18 cellular contexts compared by ENCODE assay signal in genomic region chr1:3729594-3730555, GRCh38. TPM values are rescaled to one million over a fixed set of nuclear protein-coding genes. Genes with fewer than 3 reads are reported as not detected.
DNase-seq lines count a peak whose midpoint lies in the region; ATAC-seq, FAIRE-seq and TF ChIP-seq lines count a peak whose summit lies in the region.
"Had no signal": no experiment of that assay in that cellular context is flagged by ENCODE, and none has a peak within 500 bp of the region (broad histone marks: within the 10 kb centered on the region; RNA-seq: fewer than 3 reads in every experiment).

No MANE protein-coding gene starts in this region.

- in situ Hi-C loops in GM12878 (cut with MboI): no loop called here

- H3K27ac Mint-ChIP-seq in progenitor cell of endocrine pancreas: no peak overlapping the region
- H3K27ac Mint-ChIP-seq: CD4-positive, CD25-positive, alpha-beta regulatory T cell; GM23338 had no signal

- TF ChIP-seq EP300 in GM12878 (IDR thresholded peaks at IDR 0.05; ENCODE audit: borderline replicate concordance in 1 of 2, control insufficient read depth in 1 of 2, low read depth in 2 of 2, low read length in 2 of 2): no peak

- peak overlapping the region; percentile 45 for H3K23ac ChIP-seq in neuronal stem cell (ENCODE audit: low read depth, low read length, poor library complexity)

- SMC1A ChIA-PET in GM12878 (lab: Charles Lee; ENCODE audit: uncharacterized antibody, unreplicated experiment): no interaction called here

- ATAC-seq in GM12878: no peak
- ATAC-seq: GM23338 had no signal

- H3K27ac ChIP-seq in BLaER1 (0 out of 2 replicates have a peak overlapping the region, but pooled peaks have one; percentile 22), GM12878 (ENCODE audit: control insufficient read depth, insufficient read depth) (no peak overlapping the region), neuronal stem cell (replicated peaks; ENCODE audit: low read length) (no peak overlapping the region)

- H3K18ac ChIP-seq in neuronal stem cell (ENCODE audit: low read length): no peak overlapping the region

- H3K79me1 ChIP-seq in neuronal stem cell (ENCODE audit: low read depth, low read length): peaks cover 4% of the 10 kb centered on the region

- peak overlapping the region; percentile 49 for H2BK12ac ChIP-seq in neuronal stem cell (ENCODE audit: low read length)

- no peak overlapping the region for H2AFZ ChIP-seq in GM12878 (ENCODE audit: control insufficient read depth, low read depth, low read length)
- no peak overlapping the region for H2AFZ ChIP-seq in neuronal stem cell (ENCODE audit: low read length)
- H2AFZ ChIP-seq: GM23338 had no signal

- H4K20me1 ChIP-seq in BLaER1 (no peaks in the 10 kb centered on the region; the same call in 1 of the 2 replicates), GM12878 (ENCODE audit: control insufficient read depth, insufficient read depth) (no peaks in the 10 kb centered on the region)

- peaks cover 35% of the 10 kb centered on the region for H3K4me1 ChIP-seq in BLaER1
- no peaks in the 10 kb centered on the region for H3K4me1 ChIP-seq in GM12878 (ENCODE audit: control insufficient read depth, insufficient read depth, low read length)
- peaks cover 13 to 18% of the 10 kb centered on the region in 2 donors for H3K4me1 ChIP-seq in neuronal stem cell (ENCODE audit: control insufficient read depth in 2 of 2, insufficient read depth in 1 of 2, low read depth in 1 of 2, low read length in 2 of 2)

- H3K9me3 ChIP-seq in BLaER1 (no peaks in the 10 kb centered on the region), GM12878 (replicated peaks; ENCODE audit: control insufficient read depth, insufficient read depth, low read length) (no peaks in the 10 kb centered on the region), neuronal stem cell (replicated peaks in 1 of 2; ENCODE audit: control insufficient read depth in 2 of 2, insufficient read depth in 1 of 2, low read depth in 1 of 2, low read length in 2 of 2) (no peaks in the 10 kb centered on the region)

- no peak for TF ChIP-seq RAD21 in GM12878 (IDR thresholded peaks at IDR 0.05; ENCODE audit: insufficient read depth, low read depth, low read length)

- WGBS in GM12878 (ENCODE audit: insufficient coverage, insufficient replicate concordance, low lambda C conversion rate, missing lambda C conversion rate): 59% methylated on average over 30 of the region's 32 CpGs
- whole genome bisulfite sequencing in neuronal stem cell (ENCODE audit: extremely low coverage in 2 of 2, insufficient read length in 2 of 2, insufficient replicate concordance in 1 of 2), 2 donors: no CpG with 5 or more reads among the region's 32 CpGs

- CTCF ChIA-PET in GM12878 (lab: Yijun Ruan, JAX): no interaction called here

- H3K4me3 ChIP-seq in BLaER1 (no peak overlapping the region), GM06990 (replicated peaks; ENCODE audit: low read depth, low read length) (no peak overlapping the region), GM12878 (no peak overlapping the region), neuronal stem cell (ENCODE audit: low read length in 2 of 2) (no peak overlapping the region)
- H3K4me3 ChIP-seq: GM23338 had no signal

- peaks cover 12% of the 10 kb centered on the region; the same call in 1 of the 2 replicates for H3K27me3 ChIP-seq in BLaER1
- no peaks in the 10 kb centered on the region for H3K27me3 ChIP-seq in GM06990 (replicated peaks; ENCODE audit: control insufficient read depth, insufficient read depth, low read length)
- no peaks in the 10 kb centered on the region for H3K27me3 ChIP-seq in GM12878 (replicated peaks in 1 of 2; ENCODE audit: control insufficient read depth in 2 of 2, insufficient read depth in 2 of 2, low read length in 1 of 2)
- peaks cover 0 to 5% (median 0%) of the 10 kb centered on the region in 3 experiments for H3K27me3 ChIP-seq in neuronal stem cell (ENCODE audit: control insufficient read depth in 3 of 3, insufficient read depth in 3 of 3, low read depth in 1 of 3, low read length in 3 of 3)

- no peak overlapping the region for H4K8ac ChIP-seq in neuronal stem cell (ENCODE audit: low read depth, low read length)

- no peak for TF ChIP-seq CTCF in GM06990 (IDR thresholded peaks at IDR 0.05; ENCODE audit: insufficient read depth, low read length, poor library complexity, severe bottlenecking)
- no peak for TF ChIP-seq CTCF in GM12878 (IDR thresholded peaks at IDR 0.05 in 2 of 3, conservative IDR thresholded peaks at IDR 0.05 in 1 of 3; ENCODE audit: control insufficient read depth in 2 of 3, extremely low read depth in 1 of 3, insufficient read depth in 1 of 3, low read depth in 3 of 3, low read length in 3 of 3)
- TF ChIP-seq CTCF in progenitor cell of endocrine pancreas (IDR thresholded peaks at IDR 0.05; ENCODE audit: unreplicated experiment): no peak

- peaks cover 7% of the 10 kb centered on the region for H3K27me3 Mint-ChIP-seq in progenitor cell of endocrine pancreas
- H3K27me3 Mint-ChIP-seq: CD4-positive, CD25-positive, alpha-beta regulatory T cell had no signal

- H2AK5ac ChIP-seq in neuronal stem cell (ENCODE audit: low read depth, low read length): peak overlapping the region; percentile 88

- DNase-seq in GM06990 (ENCODE audit: extremely low read depth, insufficient read length) (peak; percentile 14), GM12878 (ENCODE audit: low read depth, low spot score) (no peak), neuronal stem cell (ENCODE audit: low spot score) (no peak), progenitor cell of endocrine pancreas (ENCODE audit: low spot score, unreplicated experiment) (no peak), germinal center (ENCODE audit: low spot score) (no peak), OCI-M1 (lab: John Stamatoyannopoulos, UW) (no peak)
- DNase-seq: AML-193; CD4-positive, CD25-positive, alpha-beta regulatory T cell; KBM-7; NCI-H1417 treated with DMSO at 0.1 percent for 48 hours; NCI-H1930; NCI-H82 had no signal

- H3K36me3 ChIP-seq in BLaER1: peaks cover 8% of the 10 kb centered on the region
- peaks cover 19% of the 10 kb centered on the region for H3K36me3 ChIP-seq in GM06990 (ENCODE audit: control insufficient read depth, insufficient read depth, low read length)
- peaks cover 0 to 34% of the 10 kb centered on the region in 2 experiments; a peak in 2 of 4 replicates for H3K36me3 ChIP-seq in GM12878 (ENCODE audit: control insufficient read depth in 2 of 2, insufficient read depth in 2 of 2, low read length in 1 of 2)
- peaks cover 2 to 10% of the 10 kb centered on the region in 2 donors for H3K36me3 ChIP-seq in neuronal stem cell (replicated peaks in 1 of 2; ENCODE audit: control insufficient read depth in 2 of 2, insufficient read depth in 2 of 2, low read length in 2 of 2)

- H3K36me3 Mint-ChIP-seq in progenitor cell of endocrine pancreas (ENCODE audit: insufficient read depth): no peaks in the 10 kb centered on the region
- H3K36me3 Mint-ChIP-seq: CD4-positive, CD25-positive, alpha-beta regulatory T cell had no signal

- H3K4me3 Mint-ChIP-seq in progenitor cell of endocrine pancreas (ENCODE audit: low read depth): no peak overlapping the region
- H3K4me3 Mint-ChIP-seq: CD4-positive, CD25-positive, alpha-beta regulatory T cell; GM23338 had no signal

- no peak overlapping the region for H2BK120ac ChIP-seq in neuronal stem cell (ENCODE audit: low read depth, low read length)

- no peak overlapping the region for H4K91ac ChIP-seq in neuronal stem cell (ENCODE audit: low read depth, low read length, poor library complexity)

- H3K4me2 ChIP-seq in BLaER1: peak overlapping the region; percentile 69
- H3K4me2 ChIP-seq in GM12878 (ENCODE audit: control insufficient read depth, insufficient read depth): no peak overlapping the region
- no peak overlapping the region for H3K4me2 ChIP-seq in neuronal stem cell (ENCODE audit: insufficient read depth, low read length, poor library complexity, severe bottlenecking)
- H3K4me2 ChIP-seq: GM23338 had no signal

- RAD21 ChIA-PET in GM12878 (lab: Charles Lee; ENCODE audit: unreplicated experiment): no interaction called here

- no peak overlapping the region for H2BK15ac ChIP-seq in neuronal stem cell (ENCODE audit: low read length)

- H3K79me2 ChIP-seq in GM12878 (ENCODE audit: control insufficient read depth, insufficient read depth, low read length): no peaks in the 10 kb centered on the region

- no TSS peak for BruUV-seq in GM12878 (replicated peaks; lab: Mats Ljungman, UMichigan)

- TF ChIP-seq POLR2A in GM12878 (IDR thresholded peaks at IDR 0.05; ENCODE audit: low read depth, low read length): peak; percentile 32; the same call in 1 of the 2 replicates

- H2BK5ac ChIP-seq in neuronal stem cell (ENCODE audit: low read length): no peak overlapping the region

- H3K9ac ChIP-seq in BLaER1 (no peak overlapping the region), GM12878 (ENCODE audit: control insufficient read depth, insufficient read depth, low read length) (no peak overlapping the region), neuronal stem cell (ENCODE audit: low read depth, low read length, poor library complexity) (no peak overlapping the region)

- FAIRE-seq in GM12878 (lab: Jason Lieb, UNC): no peak
- FAIRE-seq: GM12891, RCC 7860 had no signal

- no peaks in the 10 kb centered on the region for H3K4me1 Mint-ChIP-seq in progenitor cell of endocrine pancreas (ENCODE audit: low read depth)
- H3K4me1 Mint-ChIP-seq: CD4-positive, CD25-positive, alpha-beta regulatory T cell had no signal

- intact Hi-C loops in GM12878 (cut with micrococcal nuclease; ENCODE audit: unreplicated experiment): no loop called here

- POLR2A ChIA-PET in GM12878 (lab: Charles Lee): no interaction called here

- H3K9me3 Mint-ChIP-seq in progenitor cell of endocrine pancreas (ENCODE audit: low read depth): no peaks in the 10 kb centered on the region

- H3K4ac ChIP-seq in neuronal stem cell (ENCODE audit: low read length): no peak overlapping the region

- no peak overlapping the region for H3K14ac ChIP-seq in neuronal stem cell (ENCODE audit: low read length)

RNA-seq across cellular contexts. Expression of gene CCDC27, which starts 22.4 kb away (rescaled TPM):
- not detected in 2 replicates for total RNA-seq in GM12878 (2013; cell fraction: nucleolus; rRNA removed)
- total RNA-seq in GM12878 (2014; rRNA removed) (not detected in 2 replicates), GM12878 (2014; rRNA removed; fragmentation: Illumina TruSeq; extraction: Trizol) (not detected in 2 replicates), GM12878 (2021) (not detected in 2 replicates), progenitor cell of endocrine pancreas (not detected in 2 replicates)
- polyA plus RNA-seq in GM12878 (2011; ENCODE audit: low read depth): not detected
- polyA plus RNA-seq in GM12878 (2011; rRNA removed) (not detected in 2 replicates), GM12878 (2014; fragmentation: Illumina TruSeq; extraction: Trizol) (not detected in 2 replicates), GM12878 (2014; fragmentation: Nextera tagmentation; extraction: Ambion mirVana) (under 1 TPM in 1 of 2 experiments, not detected in 1; 0.05 TPM), GM12878 (2014; rRNA removed) (not detected in 2 replicates), GM12878 (2016; fragmentation: Nextera tagmentation; extraction: Ambion mirVana) (not detected)
- polyA plus RNA-seq in GM12878 (2011; cell fraction: cytosol; rRNA removed): not detected in 2 replicates
- not detected in 2 replicates for polyA plus RNA-seq in GM12878 (2011; cell fraction: nucleus; rRNA removed)
- polyA plus RNA-seq in GM12878 (2012): not detected in 2 replicates
- polyA minus RNA-seq in GM12878 (2011; rRNA and poly(A)+ RNA removed): not detected in 2 replicates
- not detected in 2 replicates for polyA minus RNA-seq in GM12878 (2011; cell fraction: cytosol; rRNA and poly(A)+ RNA removed)
- not detected in 2 replicates for polyA minus RNA-seq in GM12878 (2011; cell fraction: nucleus; rRNA and poly(A)+ RNA removed)
- polyA plus RNA-seq in neuronal stem cell (2013, experiment 1 of 2): not detected
- not detected for polyA plus RNA-seq in neuronal stem cell (2013, experiment 2 of 2)
- total RNA-seq: CD4-positive, CD25-positive, alpha-beta regulatory T cell; G401; NCI-H460 had no signal
- polyA plus RNA-seq: CD4-positive, CD25-positive, alpha-beta regulatory T cell had no signal

RNA-seq across cellular contexts. Expression of gene SMIM1, which starts 42.7 kb away (rescaled TPM):
- 3.9 TPM in 1 of 2 replicates, not detected in the other for total RNA-seq in GM12878 (2013; cell fraction: nucleolus; rRNA removed)
- total RNA-seq in GM12878 (2014; rRNA removed) (0.71 TPM in 1 of 2 replicates, not detected in the other), GM12878 (2014; rRNA removed; fragmentation: Illumina TruSeq; extraction: Trizol) (not detected in 2 replicates), GM12878 (2021) (0.53 TPM in 1 of 2 replicates, not detected in the other), progenitor cell of endocrine pancreas (10.8 and 12.0 TPM in 2 replicates)
- polyA plus RNA-seq in GM12878 (2011; ENCODE audit: low read depth): not detected
- polyA plus RNA-seq in GM12878 (2011; rRNA removed) (0.30 TPM in 1 of 2 replicates, not detected in the other), GM12878 (2014; fragmentation: Illumina TruSeq; extraction: Trizol) (not detected in 2 replicates), GM12878 (2014; fragmentation: Nextera tagmentation; extraction: Ambion mirVana) (not detected), GM12878 (2014; rRNA removed) (0.37 and 1.1 TPM in 2 replicates), GM12878 (2016; fragmentation: Nextera tagmentation; extraction: Ambion mirVana) (not detected)
- polyA plus RNA-seq in GM12878 (2011; cell fraction: cytosol; rRNA removed): 0.54 and 0.92 TPM in 2 replicates
- 0.36 and 0.94 TPM in 2 replicates for polyA plus RNA-seq in GM12878 (2011; cell fraction: nucleus; rRNA removed)
- 0.97 and 1.8 TPM in 2 replicates for polyA plus RNA-seq in GM12878 (2012)
- not detected in 2 replicates for polyA minus RNA-seq in GM12878 (2011; rRNA and poly(A)+ RNA removed)
- polyA minus RNA-seq in GM12878 (2011; cell fraction: cytosol; rRNA and poly(A)+ RNA removed): not detected in 2 replicates
- 0.97 and 1.1 TPM in 2 replicates for polyA minus RNA-seq in GM12878 (2011; cell fraction: nucleus; rRNA and poly(A)+ RNA removed)
- 5.8 TPM for polyA plus RNA-seq in neuronal stem cell (2013, experiment 1 of 2)
- polyA plus RNA-seq in neuronal stem cell (2013, experiment 2 of 2): 5.6 TPM
- total RNA-seq: NCI-H460 had no signal
